ENCODE assay signal across 10 cellular contexts in the genomic region with DNA sequence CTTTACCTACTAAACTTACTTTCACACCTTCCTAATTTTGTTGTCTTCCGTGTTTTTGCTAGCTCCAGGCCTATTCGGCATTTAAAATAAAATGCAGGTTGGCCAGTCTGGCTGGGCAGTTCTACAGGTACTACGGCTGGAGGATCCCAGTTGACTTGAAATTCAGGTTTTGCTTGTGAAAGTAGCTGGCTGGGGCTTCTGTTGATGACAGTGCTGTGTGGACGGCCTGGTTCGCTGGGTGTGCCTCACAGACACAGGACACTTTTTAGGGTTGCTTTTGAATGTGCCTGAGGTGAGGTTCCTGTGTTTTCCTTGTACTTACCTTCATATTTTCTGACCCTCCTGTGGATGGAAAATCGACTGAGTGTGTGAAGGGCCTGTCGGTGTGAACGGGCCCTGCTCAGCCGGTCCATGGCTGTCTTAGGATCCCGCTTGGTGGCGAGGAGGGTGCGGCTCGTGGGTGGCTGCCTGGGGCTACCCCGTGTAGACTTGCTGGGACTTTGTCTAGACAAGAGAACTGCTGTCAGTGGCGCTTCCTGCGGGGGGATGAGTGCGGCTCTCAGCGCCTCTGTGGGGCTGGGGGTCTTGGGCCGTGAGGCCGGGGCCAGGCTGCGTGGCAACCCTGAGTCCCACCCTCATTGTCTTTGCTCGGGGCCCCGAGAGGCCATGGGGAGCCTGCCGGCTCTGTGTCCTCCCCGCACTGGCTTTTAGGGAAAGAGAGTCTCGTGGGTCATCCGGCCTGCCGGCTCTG. TPM values are rescaled to one million over a fixed set of nuclear protein-coding genes. Genes with fewer than 3 reads are reported as not detected.
DNase-seq lines count a peak whose midpoint lies in the region; ATAC-seq and TF ChIP-seq lines count a peak whose summit lies in the region.
"Had no signal": no experiment of that assay in that cellular context is flagged by ENCODE, and none has a peak within 500 bp of the region (broad histone marks: within the 10 kb centered on the region; RNA-seq: fewer than 3 reads in every experiment).

No MANE protein-coding gene starts in this region.

- H3K4me1 ChIP-seq in left ventricle myocardium inferior (peaks cover 28% of the 10 kb centered on the region), vagina (peaks cover 22% of the 10 kb centered on the region)

- TF ChIP-seq CTCF in left ventricle myocardium inferior (IDR thresholded peaks at IDR 0.05; ENCODE audit: borderline replicate concordance) (no peak), mesothelial cell of epicardium (IDR thresholded peaks at IDR 0.05; ENCODE audit: unreplicated experiment) (no peak), vagina (IDR thresholded peaks at IDR 0.05) (no peak), coronary artery (IDR thresholded peaks at IDR 0.05) (no peak)

- no peaks in the 10 kb centered on the region for H3K9me3 ChIP-seq in left ventricle myocardium inferior (replicated peaks)
- H3K9me3 ChIP-seq in vagina, result no peaks in the 10 kb centered on the region

- peak overlapping the region; percentile 85 for H3K27ac Mint-ChIP-seq in activated naive CD8-positive, alpha-beta T cell treated with anti-CD3 and anti-CD28 coated beads for 36 hours
- H3K27ac Mint-ChIP-seq in mesothelial cell of epicardium, result peak overlapping the region; percentile 97

- ATAC-seq in HG03469 (IDR thresholded peaks at IDR 0.05; ENCODE audit: unreplicated experiment), result no peak

- H3K4me1 Mint-ChIP-seq in activated naive CD8-positive, alpha-beta T cell treated with anti-CD3 and anti-CD28 coated beads for 36 hours, result peaks cover 42% of the 10 kb centered on the region
- H3K4me1 Mint-ChIP-seq in mesothelial cell of epicardium, result peaks cover 48% of the 10 kb centered on the region

- DNase-seq in left ventricle myocardium inferior (no peak), cardiac septum (ENCODE audit: low spot score) (no peak), mesothelial cell of epicardium (ENCODE audit: low spot score in 2 of 2, unreplicated experiment in 2 of 2) (no peak), vagina (ENCODE audit: extremely low spot score in 2 of 2) (no peak), coronary artery (ENCODE audit: low spot score) (no peak), HCEC 1CT (no peak)
- no peak for DNase-seq in activated naive CD8-positive, alpha-beta T cell treated with anti-CD3 and anti-CD28 coated beads for 36 hours

- no peaks in the 10 kb centered on the region for H3K9me3 Mint-ChIP-seq in activated naive CD8-positive, alpha-beta T cell treated with anti-CD3 and anti-CD28 coated beads for 36 hours
- H3K9me3 Mint-ChIP-seq in mesothelial cell of epicardium, result peaks cover 4% of the 10 kb centered on the region

- H3K27ac ChIP-seq in left ventricle myocardium inferior (replicated peaks), result peak overlapping the region; percentile 22
- peak overlapping the region; percentile 72 for H3K27ac ChIP-seq in vagina
- peak overlapping the region in 1 of 2 donors; percentile 61 for H3K27ac ChIP-seq in coronary artery

- no peak overlapping the region for H3K4me3 ChIP-seq in left ventricle myocardium inferior
- H3K4me3 ChIP-seq in vagina, result no peak overlapping the region
- no peak overlapping the region for H3K4me3 ChIP-seq in coronary artery
- H3K4me3 ChIP-seq: lung had no signal

- peak overlapping the region; percentile 48 for H3K4me3 Mint-ChIP-seq in activated naive CD8-positive, alpha-beta T cell treated with anti-CD3 and anti-CD28 coated beads for 36 hours
- no peak overlapping the region for H3K4me3 Mint-ChIP-seq in mesothelial cell of epicardium

- H3K36me3 ChIP-seq in left ventricle myocardium inferior, result peaks cover 13% of the 10 kb centered on the region
- no peaks in the 10 kb centered on the region for H3K36me3 ChIP-seq in vagina

- no peak for TF ChIP-seq POLR2A in vagina (IDR thresholded peaks at IDR 0.05)

- peaks cover 8% of the 10 kb centered on the region for H3K36me3 Mint-ChIP-seq in activated naive CD8-positive, alpha-beta T cell treated with anti-CD3 and anti-CD28 coated beads for 36 hours
- H3K36me3 Mint-ChIP-seq in mesothelial cell of epicardium, result peaks cover 10% of the 10 kb centered on the region

- intact Hi-C loops in left ventricle myocardium inferior (cut with micrococcal nuclease) (no loop called here), cardiac septum (cut with DNase I) (no loop called here), vagina (cut with DNase I) (no loop called here)

- H3K27me3 ChIP-seq in left ventricle myocardium inferior (ENCODE audit: low read depth), result no peaks in the 10 kb centered on the region
- no peaks in the 10 kb centered on the region for H3K27me3 ChIP-seq in vagina

- no peaks in the 10 kb centered on the region for H3K27me3 Mint-ChIP-seq in activated naive CD8-positive, alpha-beta T cell treated with anti-CD3 and anti-CD28 coated beads for 36 hours
- no peaks in the 10 kb centered on the region for H3K27me3 Mint-ChIP-seq in mesothelial cell of epicardium (ENCODE audit: low read depth)

RNA-seq across cellular contexts. Expression of gene ZNF750, which starts 18.7 kb away (rescaled TPM):
- total RNA-seq in left ventricle myocardium inferior (not detected), cardiac septum (not detected), mesothelial cell of epicardium (1.8 to 2.6 TPM (median 2.3 TPM) in 3 replicates), vagina (83.0 TPM)
- not detected for total RNA-seq in activated naive CD8-positive, alpha-beta T cell treated with anti-CD3 and anti-CD28 coated beads for 36 hours
- total RNA-seq: LHCN-M2 had no signal

Comparison
In these comparisons a context has a peak if more than half of its experiments do, and no peak if none do; other contexts are left out.
1. RNA of gene ZNF750, which starts 18.7 kb away (total RNA-seq): 83.0 TPM in vagina (single experiment); 1.8 to 2.6 TPM in mesothelial cell of epicardium, not detected in cardiac septum (single experiment), not detected in left ventricle myocardium inferior (single experiment) and not detected in activated naive CD8-positive, alpha-beta T cell treated with anti-CD3 and anti-CD28 coated beads for 36 hours; every median in the first group is over 10 times any median in the second.